15 cellular contexts compared by ENCODE assay signal in the genomic region with DNA sequence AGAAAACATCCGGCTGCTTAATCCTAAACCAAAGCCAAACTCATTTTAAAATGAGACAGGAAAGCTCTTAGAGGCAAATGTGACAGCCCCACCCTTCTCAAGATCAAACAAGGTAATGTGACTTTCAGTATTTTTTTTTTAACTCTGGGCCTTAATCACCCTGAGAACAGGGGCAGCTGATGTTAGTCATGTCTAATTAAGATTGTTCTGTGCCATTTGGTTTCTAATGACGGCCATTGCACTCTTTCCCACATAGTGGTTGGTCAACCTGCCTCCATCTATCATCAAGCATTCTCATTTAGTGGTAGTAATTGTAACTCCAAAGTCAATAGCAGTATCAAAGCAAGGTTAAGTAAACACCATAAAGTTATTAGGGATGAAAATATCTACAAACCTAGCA.
"Had no signal": no experiment of that assay in that cellular context is flagged by ENCODE, and none has a peak within 500 bp of the region (broad histone marks: within the 10 kb centered on the region; RNA-seq: fewer than 3 reads in every experiment).

No MANE protein-coding gene starts in this region.

- H3K36me3 ChIP-seq: prostate gland, right lobe of liver, thyroid gland, uterus had no signal

- H3K27ac Mint-ChIP-seq: activated CD4-positive, alpha-beta T cell treated with anti-CD3 and anti-CD28 coated beads, Interleukin-2, amount 10 ng/mL, durations not matched to agents 24 days and 14 days; activated T-helper 17 cell treated with anti-CD3 and anti-CD28 coated beads, Interleukin-2, amount 50 U/mL, for 72 hours; memory B cell; nephron; WTC11 had no signal

- H3K9me3 ChIP-seq: prostate gland, right lobe of liver, thyroid gland, uterus had no signal

- H3K36me3 Mint-ChIP-seq: memory B cell, WTC11 had no signal

- H3K4me3 Mint-ChIP-seq: activated CD4-positive, alpha-beta T cell treated with anti-CD3 and anti-CD28 coated beads, Interleukin-2, amount 10 ng/mL, durations not matched to agents 24 days and 14 days; activated T-helper 17 cell treated with anti-CD3 and anti-CD28 coated beads, Interleukin-2, amount 50 U/mL, for 72 hours; memory B cell; nephron; WTC11 had no signal

- H3K27ac ChIP-seq: prostate gland, right lobe of liver, thyroid gland, uterus had no signal

- H3K27me3 ChIP-seq: right lobe of liver, thyroid gland, uterus had no signal

- H3K9me3 Mint-ChIP-seq: activated CD4-positive, alpha-beta T cell treated with anti-CD3 and anti-CD28 coated beads, Interleukin-2, amount 10 ng/mL, durations not matched to agents 24 days and 14 days; activated T-helper 17 cell treated with anti-CD3 and anti-CD28 coated beads, Interleukin-2, amount 50 U/mL, for 72 hours; nephron; WTC11 had no signal

- ATAC-seq: activated T-helper 17 cell treated with anti-CD3 and anti-CD28 coated beads, Interleukin-2, amount 50 U/mL, for 72 hours; left ventricle myocardium superior; right lobe of liver; WTC11 had no signal

- H3K4me1 Mint-ChIP-seq: activated T-helper 17 cell treated with anti-CD3 and anti-CD28 coated beads, Interleukin-2, amount 50 U/mL, for 72 hours; memory B cell; nephron had no signal

- H3K4me1 ChIP-seq: prostate gland, right lobe of liver, thyroid gland, uterus had no signal

- DNase-seq: activated CD4-positive, alpha-beta T cell treated with anti-CD3 and anti-CD28 coated beads, Interleukin-2, amount 10 ng/mL, durations not matched to agents 24 days and 14 days; activated naive CD4-positive, alpha-beta T cell treated with anti-CD3 and anti-CD28 coated beads, Interleukin-2, amount 50 U/mL, for 16 hours; activated T-cell treated with anti-CD3 and anti-CD28 coated beads for 4 hours; hypothalamus; left ventricle myocardium superior; nucleus accumbens; right lobe of liver; T-helper 2 cell; thyroid gland; uterus had no signal

- H3K4me3 ChIP-seq: prostate gland, right lobe of liver, thyroid gland, uterus had no signal
